Comparison of ENCODE assay signal across 25 cellular contexts in genomic region chr3:99407257-99407656, GRCh38.
DNase-seq lines count a peak whose midpoint lies in the region; ATAC-seq, FAIRE-seq and TF ChIP-seq lines count a peak whose summit lies in the region.
"Had no signal": no experiment of that assay in that cellular context is flagged by ENCODE, and none has a peak within 500 bp of the region (broad histone marks: within the 10 kb centered on the region; RNA-seq: fewer than 3 reads in every experiment).

No MANE protein-coding gene starts in this region.

- no TSS peak for BruUV-seq in GM12878 (replicated peaks; lab: Mats Ljungman, UMichigan)

- H3K9me3 ChIP-seq in GM12878 (replicated peaks; ENCODE audit: control insufficient read depth, insufficient read depth, low read length) = peaks cover 3% of the 10 kb centered on the region; the same call in 1 of the 3 replicates
- no peaks in the 10 kb centered on the region for H3K9me3 ChIP-seq in pancreas
- H3K9me3 ChIP-seq: upper lobe of right lung had no signal

- no peak overlapping the region for H3K27ac ChIP-seq in GM12878 (ENCODE audit: control insufficient read depth, insufficient read depth)
- H3K27ac ChIP-seq in pancreas = no peak overlapping the region
- H3K27ac ChIP-seq: brain microvascular endothelial cell, HL-60, upper lobe of right lung had no signal

- CTCF ChIA-PET in GM12878 (lab: Yijun Ruan, JAX) = interaction anchor here (1.4 kb wide), 1 partner anchor 10 kb away, joined by 4 read pairs; no protein-coding TSS in a partner anchor

- TF ChIP-seq CTCF in GM12878 (IDR thresholded peaks at IDR 0.05 in 2 of 3, conservative IDR thresholded peaks at IDR 0.05 in 1 of 3; ENCODE audit: control insufficient read depth in 2 of 3, extremely low read depth in 1 of 3, insufficient read depth in 1 of 3, low read depth in 3 of 3, low read length in 3 of 3) (no peak), pancreas (IDR thresholded peaks at IDR 0.05) (no peak)

- intact Hi-C loops in GM12878 (cut with micrococcal nuclease; ENCODE audit: unreplicated experiment) (no loop called here), pancreas (cut with DNase I) (no loop called here)

- H3K9ac ChIP-seq in GM12878 (ENCODE audit: control insufficient read depth, insufficient read depth, low read length) = no peak overlapping the region

- 63% methylated on average over 4 of the region's 4 CpGs for WGBS in GM12878 (ENCODE audit: insufficient coverage, insufficient replicate concordance, low lambda C conversion rate, missing lambda C conversion rate)
- 56 to 74% methylated on average over 4 of the region's 4 CpGs for WGBS in pancreas, 2 donors

- H4K20me1 ChIP-seq in GM12878 (ENCODE audit: control insufficient read depth, insufficient read depth) = no peaks in the 10 kb centered on the region

- TF ChIP-seq RAD21 in GM12878 (IDR thresholded peaks at IDR 0.05; ENCODE audit: insufficient read depth, low read depth, low read length) = no peak

- no peaks in the 10 kb centered on the region for H3K36me3 ChIP-seq in GM12878 (ENCODE audit: control insufficient read depth in 2 of 2, insufficient read depth in 2 of 2, low read length in 1 of 2)
- H3K36me3 ChIP-seq in pancreas = no peaks in the 10 kb centered on the region
- H3K36me3 ChIP-seq: brain microvascular endothelial cell, upper lobe of right lung had no signal

- no peaks in the 10 kb centered on the region; the same call in 1 of the 2 replicates for H3K4me1 ChIP-seq in GM12878 (ENCODE audit: control insufficient read depth, insufficient read depth, low read length)
- no peaks in the 10 kb centered on the region for H3K4me1 ChIP-seq in pancreas
- H3K4me1 ChIP-seq: upper lobe of right lung had no signal

- no peaks in the 10 kb centered on the region for H3K79me2 ChIP-seq in GM12878 (ENCODE audit: control insufficient read depth, insufficient read depth, low read length)

- POLR2A ChIA-PET in GM12878 (lab: Charles Lee) = interaction anchor here (0.8 to 1.6 kb wide), 2 partner anchors 11 to 14 kb away, joined by 3 to 5 read pairs; no protein-coding TSS in a partner anchor

- TF ChIP-seq EP300 in GM12878 (IDR thresholded peaks at IDR 0.05; ENCODE audit: borderline replicate concordance in 1 of 2, control insufficient read depth in 1 of 2, low read depth in 2 of 2, low read length in 2 of 2) = no peak

- no peak overlapping the region for H2AFZ ChIP-seq in GM12878 (ENCODE audit: control insufficient read depth, low read depth, low read length)

- H3K27me3 ChIP-seq in GM12878 (replicated peaks in 1 of 2; ENCODE audit: control insufficient read depth in 2 of 2, insufficient read depth in 2 of 2, low read length in 1 of 2) (no peaks in the 10 kb centered on the region), pancreas (no peaks in the 10 kb centered on the region)
- H3K27me3 ChIP-seq: brain microvascular endothelial cell, upper lobe of right lung had no signal

- FAIRE-seq in GM12878 (lab: Jason Lieb, UNC) (no peak), pancreas (lab: Jason Lieb, UNC) (no peak)
- FAIRE-seq: GM12891, H1 had no signal

- no peak overlapping the region for H3K4me2 ChIP-seq in GM12878 (ENCODE audit: control insufficient read depth, insufficient read depth)

- DNase-seq in EH (ENCODE audit: low read depth) = peak; percentile 74
- DNase-seq in GM12878 (ENCODE audit: low read depth, low spot score) = no peak
- no peak for DNase-seq in pancreas
- no peak for DNase-seq in epidermal melanocyte (ENCODE audit: insufficient read length, low spot score)
- no peak for DNase-seq in activated T-cell treated with anti-CD3 and anti-CD28 coated beads, Interleukin-2, amount 50 U/mL, for 48 hours
- DNase-seq: ACHN; activated CD4-positive, alpha-beta T cell treated with anti-CD3 and anti-CD28 coated beads, Interleukin-2, amount 50 U/mL, for 1 hour; brain microvascular endothelial cell; CD8-positive, alpha-beta T cell; dermis blood vessel endothelial cell; Karpas-422; naive thymus-derived CD8-positive, alpha-beta T cell; NCI-H1417 treated with DMSO at 0.1 percent for 48 hours; NCI-H2171 treated with DMSO at 0.1 percent for 48 hours; NCI-H82; stimulated activated CD4-positive, alpha-beta T cell treated with anti-CD3 and anti-CD28 coated beads, Interleukin-12 subunit alpha, Interleukin-12 subunit beta, amount 100 ng/mL, for 4 hours; stimulated activated naive B cell treated with anti-CD40 and anti-IgM and Interleukin-4, amounts not matched to agents 10 μg/mL and 1 μg/mL and 100 μg/mL, for 72 hours; upper lobe of right lung had no signal

- in situ Hi-C loops in GM12878 (cut with MboI) = no loop called here

- SMC1A ChIA-PET in GM12878 (lab: Charles Lee; ENCODE audit: uncharacterized antibody, unreplicated experiment) = interaction anchor here (0.8 to 1.5 kb wide), 3 partner anchors 65 to 121 kb away, joined by 3 to 4 read pairs (median 4); no protein-coding TSS in a partner anchor

- H3K4me3 ChIP-seq in GM12878 (no peak overlapping the region), pancreas (no peak overlapping the region)
- H3K4me3 ChIP-seq: upper lobe of right lung had no signal

- ATAC-seq in GM19452 (IDR thresholded peaks at IDR 0.05; ENCODE audit: unreplicated experiment) (peak; percentile 62), HG02870 (IDR thresholded peaks at IDR 0.05; ENCODE audit: unreplicated experiment) (peak; percentile 61), GM12878 (peak; percentile 73), pancreas (no peak), HG03460 (IDR thresholded peaks at IDR 0.05; ENCODE audit: unreplicated experiment) (no peak)
- ATAC-seq: activated naive CD4-positive, alpha-beta T cell treated with anti-CD3 and anti-CD28 coated beads, Interleukin-2, amount 50 U/mL, for 72 hours; CD8-positive, alpha-beta T cell; naive thymus-derived CD8-positive, alpha-beta T cell; stimulated activated naive B cell treated with anti-CD40 and anti-IgM and Interleukin-4, amounts not matched to agents 10 μg/mL and 1 μg/mL and 100 μg/mL, for 72 hours; upper lobe of right lung had no signal

- TF ChIP-seq POLR2A in GM12878 (IDR thresholded peaks at IDR 0.05; ENCODE audit: low read depth, low read length) = no peak

- RAD21 ChIA-PET in GM12878 (lab: Charles Lee; ENCODE audit: unreplicated experiment) = interaction anchor here (1.2 kb wide), 1 partner anchor 13 kb away, joined by 4 read pairs; no protein-coding TSS in a partner anchor

TF ChIP-seq in GM12878, 131 proteins besides CTCF, POLR2A, EP300 and RAD21:
- TF ChIP-seq RUNX3 (IDR thresholded peaks at IDR 0.05; ENCODE audit: low read length) (peak; percentile 84), MTA3 (IDR thresholded peaks at IDR 0.05; ENCODE audit: borderline replicate concordance, low read length) (no peak), MYC (IDR thresholded peaks at IDR 0.05; ENCODE audit: insufficient read depth, insufficient read length, insufficient replicate concordance, low read length, severe bottlenecking) (no peak), TCF7 (IDR thresholded peaks at IDR 0.05; ENCODE audit: borderline replicate concordance) (no peak), EED (IDR thresholded peaks at IDR 0.05; ENCODE audit: low read depth) (0 out of 2 replicates have a peak, but pooled peaks have one; percentile 43)

Comparison
In these comparisons a context has a peak if more than half of its experiments do, and no peak if none do; other contexts are left out.
1. ATAC-seq: peak in GM19452 (single experiment), HG02870 (single experiment) and GM12878 (single experiment); none in pancreas (0 of 4) and HG03460 (single experiment).